In genomic region chr7:155227788-155228458, GRCh38 we compare ENCODE assay signal across 1 cellular context.
TF ChIP-seq lines count a peak whose summit lies in the region.

No MANE protein-coding gene starts in this region.

TF ChIP-seq in K562, 482 proteins besides CTCF, POLR2A, EP300 and RAD21 (continued from another document):
- TF ChIP-seq ZBTB17 (CRISPR knock-in tag; IDR thresholded peaks at IDR 0.05): no peak
- no peak for TF ChIP-seq MAZ (CRISPR knock-in tag; conservative IDR thresholded peaks at IDR 0.05 in 1 of 2, IDR thresholded peaks at IDR 0.05 in 1 of 2)
- TF ChIP-seq THRA (IDR thresholded peaks at IDR 0.05): no peak
- TF ChIP-seq PPARD (CRISPR knock-in tag; IDR thresholded peaks at IDR 0.05): no peak
- TF ChIP-seq TCFL5 (CRISPR knock-in tag; conservative IDR thresholded peaks at IDR 0.05): no peak
- TF ChIP-seq, protein P1, sequence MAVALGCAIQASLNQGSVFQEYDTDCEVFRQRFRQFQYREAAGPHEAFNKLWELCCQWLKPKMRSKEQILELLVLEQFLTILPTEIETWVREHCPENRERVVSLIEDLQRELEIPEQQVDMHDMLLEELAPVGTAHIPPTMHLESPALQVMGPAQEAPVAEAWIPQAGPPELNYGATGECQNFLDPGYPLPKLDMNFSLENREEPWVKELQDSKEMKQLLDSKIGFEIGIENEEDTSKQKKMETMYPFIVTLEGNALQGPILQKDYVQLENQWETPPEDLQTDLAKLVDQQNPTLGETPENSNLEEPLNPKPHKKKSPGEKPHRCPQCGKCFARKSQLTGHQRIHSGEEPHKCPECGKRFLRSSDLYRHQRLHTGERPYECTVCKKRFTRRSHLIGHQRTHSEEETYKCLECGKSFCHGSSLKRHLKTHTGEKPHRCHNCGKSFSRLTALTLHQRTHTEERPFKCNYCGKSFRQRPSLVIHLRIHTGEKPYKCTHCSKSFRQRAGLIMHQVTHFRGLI (CRISPR knock-in tag; IDR thresholded peaks at IDR 0.05): no peak
- no peak for TF ChIP-seq LEF1 (IDR thresholded peaks at IDR 0.05)
- no peak for TF ChIP-seq EHMT2 (IDR thresholded peaks at IDR 0.05)
- TF ChIP-seq PHF20 (IDR thresholded peaks at IDR 0.05; ENCODE audit: partially characterized antibody): no peak
- TF ChIP-seq ZNF764 (CRISPR knock-in tag; IDR thresholded peaks at IDR 0.05; ENCODE audit: low read depth): no peak
